ENCODE assay signal across 10 cellular contexts in genomic region chr18:34976084-34976483, GRCh38.
DNase-seq lines count a peak whose midpoint lies in the region; ATAC-seq, FAIRE-seq and TF ChIP-seq lines count a peak whose summit lies in the region.
"Had no signal": no experiment of that assay in that cellular context is flagged by ENCODE, and none has a peak within 500 bp of the region (broad histone marks: within the 10 kb centered on the region; RNA-seq: fewer than 3 reads in every experiment).

No MANE protein-coding gene starts in this region.

- no peaks in the 10 kb centered on the region for H3K79me2 ChIP-seq in K562 (ENCODE audit: control insufficient read depth, insufficient read depth, low read length)

- H3K4me3 ChIP-seq in heart left ventricle: peak overlapping the region in 11 of 12 donors; percentile 72 to 95 (median 88)
- no peak overlapping the region for H3K4me3 ChIP-seq in K562
- H3K4me3 ChIP-seq in naive thymus-derived CD4-positive, alpha-beta T cell (ENCODE audit: low read length): no peak overlapping the region
- peak overlapping the region; percentile 55 to 88 for H3K4me3 ChIP-seq in aorta (ENCODE audit: low read length in 2 of 2)

- H3K4me1 ChIP-seq in heart left ventricle (peaks cover 0 to 31% (median 13%) of the 10 kb centered on the region in 12 donors), K562 (replicated peaks in 1 of 2; ENCODE audit: control insufficient read depth in 2 of 2, insufficient read depth in 2 of 2, low read length in 2 of 2) (peaks cover 19 to 30% of the 10 kb centered on the region in 2 experiments), aorta (ENCODE audit: control insufficient read depth in 1 of 2, insufficient read depth in 2 of 2, low read length in 2 of 2) (no peaks in the 10 kb centered on the region)
- H3K4me1 ChIP-seq in naive thymus-derived CD4-positive, alpha-beta T cell (ENCODE audit: control insufficient read depth in 2 of 2, insufficient read depth in 2 of 2, low read length in 2 of 2): no peaks in the 10 kb centered on the region

- H2AFZ ChIP-seq in K562 (ENCODE audit: low read depth, low read length): peak overlapping the region; percentile 22; the same call in 1 of the 2 replicates

- H3K27me3 ChIP-seq in heart left ventricle: no peaks in the 10 kb centered on the region
- H3K27me3 ChIP-seq in K562 (ENCODE audit: control insufficient read depth in 2 of 2, insufficient read depth in 2 of 2, low read length in 2 of 2): peaks cover 10 to 24% of the 10 kb centered on the region in 2 experiments; a peak in 2 of 5 replicates
- peaks cover 0 to 3% of the 10 kb centered on the region in 2 donors for H3K27me3 ChIP-seq in naive thymus-derived CD4-positive, alpha-beta T cell (ENCODE audit: control insufficient read depth in 2 of 2, insufficient read depth in 2 of 2, low read length in 2 of 2)
- H3K27me3 ChIP-seq in aorta (ENCODE audit: control insufficient read depth in 1 of 2, insufficient read depth in 2 of 2, low read length in 1 of 2): no peaks in the 10 kb centered on the region
- H3K27me3 ChIP-seq: testis had no signal

- CTCF ChIA-PET in K562 (lab: Yijun Ruan, JAX; ENCODE audit: low intra/inter-chr PET ratio): no interaction called here
- CTCF ChIA-PET in naive thymus-derived CD4-positive, alpha-beta T cell (lab: Charles Lee): no interaction called here

- H3K4me1 Mint-ChIP-seq in naive thymus-derived CD4-positive, alpha-beta T cell: peaks cover 18 to 37% (median 24%) of the 10 kb centered on the region in 7 donors

- H3K36me3 Mint-ChIP-seq in naive thymus-derived CD4-positive, alpha-beta T cell: no peaks in the 10 kb centered on the region

- POLR2A ChIA-PET in K562 (lab: Yijun Ruan, JAX): interaction anchor here (0.7 kb wide), 1 partner anchor 53 kb away, joined by 3 read pairs; no protein-coding TSS in a partner anchor
- POLR2A ChIA-PET in naive thymus-derived CD4-positive, alpha-beta T cell (lab: Charles Lee): interaction anchor here (1.5 kb wide), 1 partner anchor 54 kb away, joined by 3 read pairs; no protein-coding TSS in a partner anchor

- H3K27ac ChIP-seq in heart left ventricle (peak overlapping the region in 4 of 12 donors; percentile 1 to 75 (median 46)), K562 (ENCODE audit: extremely low read depth, low read depth, low read length) (no peak overlapping the region), aorta (ENCODE audit: low read depth in 1 of 2, low read length in 2 of 2) (peak overlapping the region in 1 of 2 donors; percentile 58)
- H3K27ac ChIP-seq in naive thymus-derived CD4-positive, alpha-beta T cell (ENCODE audit: low read depth, low read length): no peak overlapping the region
- H3K27ac ChIP-seq: neutrophil, testis had no signal

- peak in 2 of 5 donors; percentile 12 to 34 for DNase-seq in heart left ventricle
- DNase-seq in left cardiac atrium: no peak
- DNase-seq in K562 (ENCODE audit: extremely low read depth in 1 of 4, low spot score in 3 of 4): no peak
- DNase-seq in naive thymus-derived CD4-positive, alpha-beta T cell: no peak
- DNase-seq in aorta: peak in 1 of 2 donors; percentile 59
- no peak for DNase-seq in NCI-H2029 (lab: John Stamatoyannopoulos, UW)
- no peak for DNase-seq in germinal center (ENCODE audit: low spot score)

- intact Hi-C loops in heart left ventricle (cut with DNase I): loop anchor here in 2 of 10 donors (5.0 to 10.0 kb wide), 2 partner anchors 91 to 94 kb away; no protein-coding TSS in a partner anchor
- intact Hi-C loops in left cardiac atrium (cut with DNase I): loop anchor here in 1 of 2 donors (10.0 kb wide), 1 partner anchor 91 kb away; no protein-coding TSS in a partner anchor
- intact Hi-C loops in K562 (cut with micrococcal nuclease): no loop called here
- intact Hi-C loops in naive thymus-derived CD4-positive, alpha-beta T cell (cut with micrococcal nuclease): loop anchor here (1.0 to 10.0 kb wide), 8 partner anchors 36 to 1153 kb away; partner anchors contain the start of genes ELP2 (in 1 of the 2), GALNT1 (in 1 of the 2), MAPRE2 (in 1 of the 2) and RMP24 (in 1 of the 2)
- intact Hi-C loops in aorta (cut with DNase I): loop anchor here in 1 of 2 donors (5.0 kb wide), 2 partner anchors 64 to 94 kb away; no protein-coding TSS in a partner anchor

- H3K9me3 ChIP-seq in heart left ventricle: peaks cover 0 to 4% (median 0%) of the 10 kb centered on the region in 12 donors
- H3K9me3 ChIP-seq in K562 (replicated peaks; ENCODE audit: control insufficient read depth, insufficient read depth, low read depth, low read length): no peaks in the 10 kb centered on the region
- H3K9me3 ChIP-seq in naive thymus-derived CD4-positive, alpha-beta T cell (ENCODE audit: control insufficient read depth in 2 of 3, low read length in 3 of 3): no peaks in the 10 kb centered on the region
- no peaks in the 10 kb centered on the region for H3K9me3 ChIP-seq in aorta (ENCODE audit: control insufficient read depth, low read length)
- H3K9me3 ChIP-seq: neutrophil, testis had no signal

- peak overlapping the region; percentile 62 to 99 (median 94) for H3K4me3 Mint-ChIP-seq in naive thymus-derived CD4-positive, alpha-beta T cell

- 41 to 60% (median 48%) methylated on average over 9 of the region's 9 CpGs for WGBS in heart left ventricle, 4 donors
- 47% methylated on average over 9 of the region's 9 CpGs for whole genome bisulfite sequencing in K562 (ENCODE audit: insufficient coverage, low coverage, missing lambda C conversion rate)
- 4 to 8% methylated on average over 9 of the region's 9 CpGs for WGBS in aorta, 2 donors

- no peak for TF ChIP-seq RAD21 in K562 (CRISPR knock-in tag; conservative IDR thresholded peaks at IDR 0.05 in 1 of 2, IDR thresholded peaks at IDR 0.05 in 1 of 2)

- BruUV-seq in K562 (replicated peaks; lab: Mats Ljungman, UMichigan): no TSS peak

- peaks cover 0 to 63% (median 0%) of the 10 kb centered on the region in 5 donors for H3K27me3 Mint-ChIP-seq in naive thymus-derived CD4-positive, alpha-beta T cell

- in situ Hi-C loops in K562 (cut with MboI): no loop called here

- no peaks in the 10 kb centered on the region for H4K20me1 ChIP-seq in K562 (replicated peaks; ENCODE audit: control insufficient read depth, insufficient read depth, low read length)

- TF ChIP-seq CTCF in heart left ventricle (IDR thresholded peaks at IDR 0.05): no peak
- TF ChIP-seq CTCF in K562 (IDR thresholded peaks at IDR 0.05 in 2 of 3, conservative IDR thresholded peaks at IDR 0.05 in 1 of 3; ENCODE audit: insufficient read depth in 2 of 3, low read depth in 1 of 3, low read length in 3 of 3): no peak

- ATAC-seq in heart left ventricle (no peak), left cardiac atrium (no peak), K562 (no peak), aorta (ENCODE audit: low FRiP score) (no peak), GM21717 (IDR thresholded peaks at IDR 0.05; ENCODE audit: unreplicated experiment) (no peak)
- ATAC-seq in naive thymus-derived CD4-positive, alpha-beta T cell: no peak

- no peaks in the 10 kb centered on the region for H3K9me1 ChIP-seq in K562 (ENCODE audit: control insufficient read depth, insufficient read depth, low read length)

- peak overlapping the region; percentile 88; the same call in 1 of the 2 replicates for H3K4me2 ChIP-seq in K562 (ENCODE audit: insufficient read depth, low read length)

- H3K27ac Mint-ChIP-seq in naive thymus-derived CD4-positive, alpha-beta T cell: peak overlapping the region in 5 of 9 donors; percentile 14 to 78 (median 57)

- no peak for FAIRE-seq in K562 (lab: Jason Lieb, UNC)

- no peak for TF ChIP-seq POLR2A in heart left ventricle (IDR thresholded peaks at IDR 0.05)
- TF ChIP-seq POLR2A in K562 (conservative IDR thresholded peaks at IDR 0.05): no peak

- H3K9ac ChIP-seq in K562 (ENCODE audit: insufficient read depth in 1 of 2, low read depth in 2 of 2, low read length in 2 of 2): no peak overlapping the region

- H3K36me3 ChIP-seq in heart left ventricle: no peaks in the 10 kb centered on the region
- H3K36me3 ChIP-seq in K562 (ENCODE audit: control insufficient read depth, insufficient read depth, low read length): no peaks in the 10 kb centered on the region
- H3K36me3 ChIP-seq in naive thymus-derived CD4-positive, alpha-beta T cell (ENCODE audit: control insufficient read depth in 2 of 3, insufficient read depth in 3 of 3, low read length in 3 of 3): no peaks in the 10 kb centered on the region
- no peaks in the 10 kb centered on the region for H3K36me3 ChIP-seq in aorta (ENCODE audit: control insufficient read depth in 1 of 2, insufficient read depth in 2 of 2, low read length in 1 of 2)
- H3K36me3 ChIP-seq: neutrophil had no signal

- no peak for TF ChIP-seq EP300 in K562 (IDR thresholded peaks at IDR 0.05; ENCODE audit: low read length)

- H3K9me3 Mint-ChIP-seq in naive thymus-derived CD4-positive, alpha-beta T cell: no peaks in the 10 kb centered on the region

TF ChIP-seq in K562, 482 proteins besides CTCF, POLR2A, EP300 and RAD21 (continues in another document):
- no peak for TF ChIP-seq ZNF239 (CRISPR knock-in tag; IDR thresholded peaks at IDR 0.05)
- TF ChIP-seq DMBX1 (CRISPR knock-in tag; IDR thresholded peaks at IDR 0.05; ENCODE audit: borderline replicate concordance): no peak
- no peak for TF ChIP-seq FOXO4 (CRISPR knock-in tag; IDR thresholded peaks at IDR 0.05)
- TF ChIP-seq POLR2H (tag; IDR thresholded peaks at IDR 0.05; ENCODE audit: low read depth): no peak
- TF ChIP-seq CHCHD3 (CRISPR knock-in tag; IDR thresholded peaks at IDR 0.05): no peak
- TF ChIP-seq TEAD2 (tag; IDR thresholded peaks at IDR 0.05): no peak
- TF ChIP-seq KAT7 (CRISPR knock-in tag; IDR thresholded peaks at IDR 0.05; ENCODE audit: borderline replicate concordance): no peak
- TF ChIP-seq LEF1 (IDR thresholded peaks at IDR 0.05): no peak

Comparison
In these comparisons a context has a peak if more than half of its experiments do, and no peak if none do; other contexts are left out.
1. H3K4me3 ChIP-seq: peak in heart left ventricle (11 of 12) and aorta (2 of 2); none in K562 (single experiment) and naive thymus-derived CD4-positive, alpha-beta T cell (single experiment).